In the genomic region with DNA sequence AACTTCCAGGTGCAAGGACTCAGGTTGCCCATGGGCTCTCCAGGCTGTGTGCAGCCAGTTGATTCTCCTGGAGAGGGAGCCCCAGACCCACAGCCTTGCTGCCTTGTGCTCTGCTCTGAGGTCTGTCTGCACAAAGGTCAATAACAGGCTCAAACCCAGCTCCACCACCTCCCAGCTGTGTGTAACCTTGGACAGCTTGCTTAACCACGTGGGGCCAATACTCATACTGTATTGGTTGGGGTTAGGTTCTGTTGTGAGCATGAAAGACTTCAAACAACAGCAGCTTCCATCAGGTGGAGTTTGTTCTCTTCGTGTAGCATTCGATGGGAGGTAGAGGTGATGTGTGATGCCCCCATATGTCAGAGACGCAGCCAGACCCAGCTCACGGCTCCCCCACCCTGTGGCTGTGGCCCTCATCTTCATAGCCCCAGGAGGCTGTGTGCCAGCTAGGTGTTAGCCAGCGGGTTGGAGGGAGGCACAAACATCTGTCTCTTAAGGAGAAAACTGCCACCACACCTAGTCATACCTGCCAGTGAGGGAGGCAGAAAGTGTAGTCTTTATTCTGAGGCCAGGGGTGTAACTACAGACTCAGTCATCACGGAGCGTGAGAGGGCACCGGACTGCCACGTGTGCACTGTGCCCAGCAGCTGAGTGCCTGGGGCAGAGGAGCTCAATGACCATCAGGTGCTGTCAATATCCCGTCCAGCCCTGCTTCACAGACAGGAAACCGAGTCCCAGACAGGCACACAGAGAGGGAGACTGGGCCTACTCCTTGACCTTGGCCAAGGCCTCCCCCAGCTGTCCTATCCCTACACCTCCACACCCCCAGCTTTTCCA, we compare ENCODE assay signal across 9 cellular contexts. TPM values are rescaled to one million over a fixed set of nuclear protein-coding genes. Genes with fewer than 3 reads are reported as not detected.
DNase-seq lines count a peak whose midpoint lies in the region; ATAC-seq, FAIRE-seq and TF ChIP-seq lines count a peak whose summit lies in the region.
"Had no signal": no experiment of that assay in that cellular context is flagged by ENCODE, and none has a peak within 500 bp of the region (broad histone marks: within the 10 kb centered on the region; RNA-seq: fewer than 3 reads in every experiment).

No MANE protein-coding gene starts in this region.

- ATAC-seq in pancreas (peak; percentile 74 to 89 (median 86)), GM19397 (IDR thresholded peaks at IDR 0.05; ENCODE audit: unreplicated experiment) (no peak)

- H3K36me3 ChIP-seq in endodermal cell (ENCODE audit: control insufficient read depth, insufficient read depth, low read length) = no peaks in the 10 kb centered on the region
- no peaks in the 10 kb centered on the region for H3K36me3 ChIP-seq in pancreas

- intact Hi-C loops in pancreas (cut with DNase I) = no loop called here

- peaks cover 13% of the 10 kb centered on the region for H3K9me3 Mint-ChIP-seq in endodermal cell

- H3K9me3 ChIP-seq in endodermal cell (ENCODE audit: control insufficient read depth, low read length) (peaks cover 11% of the 10 kb centered on the region), pancreas (no peaks in the 10 kb centered on the region)

- H3K9ac ChIP-seq in endodermal cell (ENCODE audit: extremely low read depth, low read length, poor library complexity, severe bottlenecking) = no peak overlapping the region

- peaks cover 19% of the 10 kb centered on the region for H3K4me1 Mint-ChIP-seq in endodermal cell

- WGBS in endodermal cell (ENCODE audit: insufficient coverage in 1 of 2, insufficient read length in 1 of 2), 2 experiments = 85 to 92% methylated on average over 5 to 12 of the region's 12 CpGs
- WGBS in pancreas, 2 donors = 65 to 72% methylated on average over 12 of the region's 12 CpGs

- H3K27ac ChIP-seq in endodermal cell (ENCODE audit: low read depth, low read length) (no peak overlapping the region), pancreas (no peak overlapping the region)
- H3K27ac ChIP-seq: epithelial cell of prostate had no signal

- H3K4me3 ChIP-seq in endodermal cell (ENCODE audit: low read length) (no peak overlapping the region), pancreas (no peak overlapping the region)

- H3K27ac Mint-ChIP-seq in endodermal cell = no peak overlapping the region

- H3K27me3 Mint-ChIP-seq in endodermal cell (ENCODE audit: insufficient read depth) = peaks cover 45% of the 10 kb centered on the region

- H3K4me3 Mint-ChIP-seq in endodermal cell = no peak overlapping the region

- TF ChIP-seq CTCF in GM20000 (IDR thresholded peaks at IDR 0.05; ENCODE audit: extremely low read depth, missing control alignments) = peak; percentile 6
- peak; percentile 82 for TF ChIP-seq CTCF in endodermal cell (conservative IDR thresholded peaks at IDR 0.05)
- TF ChIP-seq CTCF in pancreas (IDR thresholded peaks at IDR 0.05) = no peak

- no peaks in the 10 kb centered on the region for H3K27me3 ChIP-seq in endodermal cell (ENCODE audit: control insufficient read depth, insufficient read depth, low read length, poor library complexity, severe bottlenecking)
- H3K27me3 ChIP-seq in pancreas = no peaks in the 10 kb centered on the region

- H3K36me3 Mint-ChIP-seq in endodermal cell (ENCODE audit: low read depth) = no peaks in the 10 kb centered on the region

- no peak for DNase-seq in GM20000 (ENCODE audit: low spot score)
- peak; percentile 61 for DNase-seq in NCI-H2196 (lab: John Stamatoyannopoulos, UW; ENCODE audit: unreplicated experiment)
- DNase-seq in endodermal cell = peak; percentile 85
- DNase-seq in pancreas = peak in 2 of 6 donors; percentile 33 to 36
- no peak for DNase-seq in cortex of kidney (lab: John Stamatoyannopoulos, UW)
- DNase-seq in dedifferentiated amniotic fluid mesenchymal stem cell (ENCODE audit: extremely low spot score) = no peak
- DNase-seq: stimulated activated CD4-positive, alpha-beta T cell treated with anti-CD3 and anti-CD28 coated beads, Interleukin-4, amount 100 ng/mL, for 1 hour had no signal

- H3K4me1 ChIP-seq in endodermal cell (ENCODE audit: control insufficient read depth, insufficient read depth, low read length) (peaks cover 11% of the 10 kb centered on the region), pancreas (no peaks in the 10 kb centered on the region)

- FAIRE-seq in pancreas (lab: Jason Lieb, UNC) = no peak

RNA-seq across cellular contexts. Expression of a gene that starts 8.0 kb away (rescaled TPM):
- total RNA-seq in endodermal cell (100 to 1,000 TPM; 127 to 141 TPM), pancreas (10 to 100 TPM; 40.6 to 57.3 (median 47.7) TPM)
- 118 TPM for polyA plus RNA-seq in endodermal cell (2013, experiment 1 of 2)
- 108 TPM for polyA plus RNA-seq in endodermal cell (2013, experiment 2 of 2)
- polyA plus RNA-seq in pancreas = 10 to 100 TPM; 68.3 to 86.4 TPM

RNA-seq across cellular contexts. Expression of a gene that starts 9.7 kb away (rescaled TPM):
- total RNA-seq in endodermal cell (100 to 1,000 TPM; 115 to 120 TPM), pancreas (under 1 TPM in 1 of 6 donors, not detected in 5; 0.94 TPM)
- polyA plus RNA-seq in endodermal cell (2013, experiment 1 of 2) = 102 TPM
- 140 TPM for polyA plus RNA-seq in endodermal cell (2013, experiment 2 of 2)
- 1 to 10 TPM; 1.9 to 2.3 TPM for polyA plus RNA-seq in pancreas

RNA-seq across cellular contexts. Expression of a gene that starts 27.2 kb away (rescaled TPM):
- 10 to 100 TPM; 55.2 to 65.8 TPM for total RNA-seq in endodermal cell
- 52.9 TPM for polyA plus RNA-seq in endodermal cell (2013, experiment 1 of 2)
- polyA plus RNA-seq in endodermal cell (2013, experiment 2 of 2) = 51.0 TPM
- 10 to 100 TPM in 3 of 6 donors, 1 to 10 TPM in 3; 5.1 to 49.3 (median 11.5) TPM for total RNA-seq in pancreas
- polyA plus RNA-seq in pancreas = 10 to 100 TPM; 19.9 to 21.4 TPM

RNA-seq across cellular contexts. Expression of a gene that starts 49.1 kb away (rescaled TPM):
- total RNA-seq in endodermal cell = 10 to 100 TPM; 23.6 to 27.0 TPM
- polyA plus RNA-seq in endodermal cell (2013, experiment 1 of 2) = 17.6 TPM
- polyA plus RNA-seq in endodermal cell (2013, experiment 2 of 2) = 16.5 TPM
- total RNA-seq in pancreas = 10 to 100 TPM in 5 of 6 donors, 1 to 10 TPM in 1; 9.0 to 16.4 (median 11.5) TPM
- 10 to 100 TPM; 21.0 to 28.6 TPM for polyA plus RNA-seq in pancreas

RNA-seq across cellular contexts. Expression of a gene that starts 57.8 kb away (rescaled TPM):
- under 1 TPM; 0.29 to 0.48 TPM for total RNA-seq in endodermal cell
- 5.4 TPM for polyA plus RNA-seq in endodermal cell (2013, experiment 1 of 2)
- polyA plus RNA-seq in endodermal cell (2013, experiment 2 of 2) = 5.5 TPM
- 1 to 10 TPM in 2 of 6 donors, under 1 TPM in 4; 0.57 to 2.0 (median 0.88) TPM for total RNA-seq in pancreas
- polyA plus RNA-seq in pancreas = 10 to 100 TPM in 1 of 2 donors, 1 to 10 TPM in 1; 6.9 to 18.2 TPM

Comparison
In these comparisons a context has a peak if more than half of its experiments do, and no peak if none do; other contexts are left out.
1. DNase-seq: peak in NCI-H2196 (single experiment) and endodermal cell (single experiment); none in GM20000 (single experiment), cortex of kidney (single experiment) and dedifferentiated amniotic fluid mesenchymal stem cell (single experiment).
2. CTCF ChIP-seq: peak in GM20000 (single experiment) and endodermal cell (single experiment); none in pancreas (0 of 4).
3. RNA of a gene that starts 9.7 kb away (total RNA-seq): 115 to 120 TPM in endodermal cell; 0.94 TPM in pancreas; every median in the first group is over 10 times any median in the second.